In genomic region chr5:15518786-15519185, GRCh38 we compare ENCODE assay signal across 27 cellular contexts. TPM values are rescaled to one million over a fixed set of nuclear protein-coding genes. Genes with fewer than 3 reads are reported as not detected.
"Had no signal": no experiment of that assay in that cellular context is flagged by ENCODE, and none has a peak within 500 bp of the region (broad histone marks: within the 10 kb centered on the region; RNA-seq: fewer than 3 reads in every experiment).

No MANE protein-coding gene starts in this region.

- H3K36me3 Mint-ChIP-seq: naive B cell; natural killer cell; stimulated activated naive B cell treated with anti-CD40 and anti-IgM and Interleukin-4, amounts not matched to agents 10 μg/mL and 1 μg/mL and 100 μg/mL, for 72 hours had no signal

- H3K9me3 ChIP-seq: left ventricle myocardium inferior, ovary, right atrium auricular region, right lobe of liver, stomach, testis, thyroid gland, transverse colon, upper lobe of right lung had no signal

- H3K4me3 ChIP-seq: left ventricle myocardium inferior, lung, neural progenitor cell, ovary, right atrium auricular region, right lobe of liver, skin epidermis, stomach, testis, thyroid gland, transverse colon, upper lobe of right lung had no signal

- H2AFZ ChIP-seq: neural progenitor cell had no signal

- H3K4me1 ChIP-seq: right lobe of liver, testis, thyroid gland had no signal

- H3K9ac ChIP-seq: neural progenitor cell had no signal

- H3K4me2 ChIP-seq: neural progenitor cell had no signal

- H3K27ac ChIP-seq: left ventricle myocardium inferior, neural progenitor cell, ovary, right atrium auricular region, right lobe of liver, skin epidermis, testis, thyroid gland, transverse colon, upper lobe of right lung had no signal

- H3K27ac Mint-ChIP-seq: mesothelial cell of epicardium; naive B cell; natural killer cell; nephron progenitor cell; neural progenitor cell; progenitor cell of endocrine pancreas; stimulated activated naive B cell treated with anti-CD40 and anti-IgM and Interleukin-4, amounts not matched to agents 10 μg/mL and 1 μg/mL and 100 μg/mL, for 72 hours had no signal

- H3K36me3 ChIP-seq: left ventricle myocardium inferior, neural progenitor cell, ovary, right atrium auricular region, right lobe of liver, stomach, thyroid gland, transverse colon, upper lobe of right lung had no signal

- H3K27me3 Mint-ChIP-seq: naive B cell; progenitor cell of endocrine pancreas; stimulated activated naive B cell treated with anti-CD40 and anti-IgM and Interleukin-4, amounts not matched to agents 10 μg/mL and 1 μg/mL and 100 μg/mL, for 72 hours had no signal

- H3K27me3 ChIP-seq: neural progenitor cell, ovary, right atrium auricular region, right lobe of liver, stomach, testis, thyroid gland, transverse colon, upper lobe of right lung had no signal

- DNase-seq: islet precursor cell; left ventricle myocardium inferior; mesendoderm; naive B cell; natural killer cell; nephron progenitor cell; ovary; right lobe of liver; stimulated activated CD4-positive, alpha-beta T cell treated with anti-CD3 and anti-CD28 coated beads, Interleukin-12 subunit alpha, Interleukin-12 subunit beta, amount 100 ng/mL, for 4 hours; stimulated activated CD4-positive, alpha-beta T cell treated with anti-CD3 and anti-CD28 coated beads, Interleukin-15, amount 100 ng/mL, for 24 hours; stimulated activated CD4-positive, alpha-beta T cell treated with anti-CD3 and anti-CD28 coated beads, Interleukin-2, amount 100 ng/mL, for 24 hours; stimulated activated CD4-positive, alpha-beta T cell treated with anti-CD3 and anti-CD28 coated beads, Interleukin-4, amount 100 ng/mL, for 1 hour; stimulated activated naive B cell treated with anti-CD40 and anti-IgM and Interleukin-4, amounts not matched to agents 10 μg/mL and 1 μg/mL and 100 μg/mL, for 72 hours; stimulated activated naive CD8-positive, alpha-beta T cell treated with anti-CD3 and anti-CD28 coated beads, Interleukin-15, Interleukin-2, amounts not matched to agents 100 U/mL and 50 U/mL, for 24 hours; stomach; testis; thyroid gland; transverse colon; upper lobe of right lung had no signal

- H3K9me3 Mint-ChIP-seq: mesothelial cell of epicardium, neural progenitor cell had no signal

- FAIRE-seq: urothelium cell line had no signal

- H3K4me3 Mint-ChIP-seq: mesothelial cell of epicardium; naive B cell; natural killer cell; nephron progenitor cell; neural progenitor cell; stimulated activated naive B cell treated with anti-CD40 and anti-IgM and Interleukin-4, amounts not matched to agents 10 μg/mL and 1 μg/mL and 100 μg/mL, for 72 hours had no signal

- H3K4me1 Mint-ChIP-seq: naive B cell; natural killer cell; stimulated activated naive B cell treated with anti-CD40 and anti-IgM and Interleukin-4, amounts not matched to agents 10 μg/mL and 1 μg/mL and 100 μg/mL, for 72 hours had no signal

- ATAC-seq: natural killer cell; right lobe of liver; stimulated activated naive B cell treated with anti-CD40 and anti-IgM and Interleukin-4, amounts not matched to agents 10 μg/mL and 1 μg/mL and 100 μg/mL, for 72 hours; stimulated activated naive CD8-positive, alpha-beta T cell treated with anti-CD3 and anti-CD28 coated beads, Interleukin-15, Interleukin-2, amounts not matched to agents 100 U/mL and 50 U/mL, for 24 hours; upper lobe of right lung had no signal

RNA-seq across cellular contexts. Expression of gene FBXL7, which starts 18.8 kb away (rescaled TPM):
- total RNA-seq: mononuclear cell, natural killer cell had no signal
